In the genomic region with DNA sequence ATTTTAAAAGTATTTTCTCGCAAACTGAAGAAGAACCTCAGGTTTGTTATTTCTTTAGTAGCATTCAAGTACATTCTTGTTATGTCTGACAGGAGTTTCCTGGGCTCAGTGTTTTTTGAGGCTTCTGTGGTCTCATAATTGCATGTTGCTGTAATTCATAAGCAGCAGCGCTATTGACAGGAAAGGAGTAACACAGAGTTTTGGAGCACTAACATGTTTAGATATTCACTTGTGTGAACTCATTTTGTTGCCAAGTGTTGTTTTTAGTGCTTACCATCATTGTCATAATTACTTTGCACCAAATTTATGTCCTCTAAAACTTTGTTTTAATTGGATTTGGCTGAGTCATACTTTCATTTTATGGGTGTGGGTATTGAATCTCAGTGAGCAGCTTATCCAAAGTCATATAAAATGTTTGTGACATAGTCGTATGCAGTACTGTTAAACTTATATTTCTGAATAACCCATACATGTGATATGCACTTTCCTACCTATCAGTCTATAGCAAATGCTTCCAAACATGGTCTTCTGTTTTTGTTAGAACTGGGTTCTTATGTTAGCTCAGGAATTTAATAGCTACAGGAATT, we compare ENCODE assay signal across 24 cellular contexts.
DNase-seq lines count a peak whose midpoint lies in the region; ATAC-seq, FAIRE-seq and TF ChIP-seq lines count a peak whose summit lies in the region.
"Had no signal": no experiment of that assay in that cellular context is flagged by ENCODE, and none has a peak within 500 bp of the region (broad histone marks: within the 10 kb centered on the region; RNA-seq: fewer than 3 reads in every experiment).

No MANE protein-coding gene starts in this region.

- H3K4me2 ChIP-seq in mammary epithelial cell (ENCODE audit: insufficient read depth, low read depth, low read length) (peak overlapping the region; percentile 86), osteoblast (ENCODE audit: insufficient read depth, low read length) (peak overlapping the region; percentile 88)

- intact Hi-C loops in mammary epithelial cell (cut with micrococcal nuclease) (no loop called here), upper lobe of right lung (cut with DNase I) (no loop called here)

- H3K27ac ChIP-seq in mammary epithelial cell (ENCODE audit: insufficient read depth, low read depth, low read length) (no peak overlapping the region), osteoblast (ENCODE audit: low read depth, low read length) (peak overlapping the region; percentile 13), upper lobe of right lung (no peak overlapping the region)
- H3K27ac ChIP-seq: coronary artery, thoracic aorta had no signal

- no peak for TF ChIP-seq POLR2A in GM12892 (IDR thresholded peaks at IDR 0.05; ENCODE audit: low read depth, low read length)

- peak; percentile 61 for FAIRE-seq in GM12892 (lab: Jason Lieb, UNC)
- FAIRE-seq: D721Med had no signal

- H4K20me1 ChIP-seq in mammary epithelial cell (ENCODE audit: insufficient read depth, low read length) (no peaks in the 10 kb centered on the region), osteoblast (ENCODE audit: insufficient read depth, low read length) (no peaks in the 10 kb centered on the region)

- 32% methylated on average over 3 of the region's 3 CpGs for WGBS in mammary epithelial cell (ENCODE audit: low coverage, missing lambda C conversion rate)

- H3K9me3 ChIP-seq in mammary epithelial cell (replicated peaks; ENCODE audit: insufficient read depth, low read length) (no peaks in the 10 kb centered on the region), osteoblast (ENCODE audit: low read depth, low read length) (no peaks in the 10 kb centered on the region), upper lobe of right lung (peaks cover 3% of the 10 kb centered on the region)
- H3K9me3 ChIP-seq: BE2C, thoracic aorta had no signal

- H3K36me3 ChIP-seq in mammary epithelial cell (ENCODE audit: insufficient read depth, low read length) (no peaks in the 10 kb centered on the region), osteoblast (ENCODE audit: insufficient read depth, low read length) (no peaks in the 10 kb centered on the region), upper lobe of right lung (no peaks in the 10 kb centered on the region)
- H3K36me3 ChIP-seq: BE2C, thoracic aorta had no signal

- CTCF ChIA-PET in mammary epithelial cell (lab: Charles Lee; ENCODE audit: low non-redundant PET): no interaction called here

- peaks cover 6% of the 10 kb centered on the region for H3K4me1 ChIP-seq in mammary epithelial cell (ENCODE audit: insufficient read depth, low read length)
- H3K4me1 ChIP-seq in osteoblast (ENCODE audit: insufficient read depth, low read length): peaks cover 21% of the 10 kb centered on the region
- no peaks in the 10 kb centered on the region for H3K4me1 ChIP-seq in upper lobe of right lung
- H3K4me1 ChIP-seq: BE2C had no signal

- no peak for TF ChIP-seq CTCF in mammary epithelial cell (conservative IDR thresholded peaks at IDR 0.05 in 1 of 2, IDR thresholded peaks at IDR 0.05 in 1 of 2; ENCODE audit: extremely low read depth in 1 of 2, insufficient read depth in 1 of 2, low read depth in 1 of 2, low read length in 2 of 2)
- TF ChIP-seq CTCF in osteoblast (IDR thresholded peaks at IDR 0.05; ENCODE audit: extremely low read depth, low read depth, low read length): no peak
- TF ChIP-seq CTCF in upper lobe of right lung (IDR thresholded peaks at IDR 0.05): no peak

- DNase-seq in GM12892 (ENCODE audit: insufficient read length) (no peak), MV-4-11 (lab: John Stamatoyannopoulos, UW) (peak; percentile 23), mammary epithelial cell (peak; percentile 74), osteoblast (ENCODE audit: insufficient read length, low spot score, missing footprints) (no peak), upper lobe of right lung (no peak), T-helper 1 cell (no peak), NCI-H82 treated with DMSO at 0.1 percent for 48 hours (lab: John Stamatoyannopoulos, UW; ENCODE audit: unreplicated experiment) (no peak)
- DNase-seq: activated CD4-positive, CD25-positive, alpha-beta regulatory T cell treated with anti-CD3 and anti-CD28 coated beads, Interleukin-2, amount 50 U/mL, for 72 hours; activated effector memory CD4-positive, alpha-beta T cell treated with anti-CD3 and anti-CD28 coated beads, Interleukin-2, amount 50 U/mL, for 16 hours; BE2C; erythroblast; GF-D8; H9; hippocampal formation; midbrain; NCI-H1105 treated with DMSO at 0.1 percent for 48 hours; NK-92 treated with Interleukin-12 subunit alpha and Interleukin-12 subunit beta, amount 100 ng/mL, for 24 hours; nucleus accumbens; stimulated activated CD4-positive, alpha-beta T cell treated with anti-CD3 and anti-CD28 coated beads, Interleukin-4, amount 100 ng/mL, for 4 hours had no signal

- BruUV-seq in mammary epithelial cell (replicated peaks; lab: Mats Ljungman, UMichigan): no TSS peak

- dilution Hi-C loops in mammary epithelial cell (cut with HindIII; ENCODE audit: low sequenced_read_pairs): no loop called here

- H3K9ac ChIP-seq in mammary epithelial cell (ENCODE audit: insufficient read depth, low read length): no peak overlapping the region

- ATAC-seq in upper lobe of right lung (no peak), HG03025 (IDR thresholded peaks at IDR 0.05; ENCODE audit: low FRiP score, unreplicated experiment) (no peak)
- ATAC-seq: Right ventricle myocardium inferior had no signal

- H2AFZ ChIP-seq in mammary epithelial cell (ENCODE audit: low read depth, low read length) (peak overlapping the region; percentile 83), osteoblast (ENCODE audit: low read length) (peak overlapping the region; percentile 67)

- in situ Hi-C loops in mammary epithelial cell (cut with MboI; ENCODE audit: low sequenced_read_pairs in 2 of 2): no loop called here

- H3K27me3 ChIP-seq in mammary epithelial cell (ENCODE audit: insufficient read depth, low read length) (no peaks in the 10 kb centered on the region), osteoblast (ENCODE audit: insufficient read depth, low read length) (no peaks in the 10 kb centered on the region), upper lobe of right lung (no peaks in the 10 kb centered on the region)
- H3K27me3 ChIP-seq: BE2C had no signal

- H3K79me2 ChIP-seq in mammary epithelial cell (ENCODE audit: insufficient read depth, low read length) (no peaks in the 10 kb centered on the region), osteoblast (ENCODE audit: insufficient read depth, low read length) (no peaks in the 10 kb centered on the region)

- H3K4me3 ChIP-seq in mammary epithelial cell (replicated peaks in 1 of 3; ENCODE audit: insufficient read depth in 1 of 3, low read depth in 2 of 3, low read length in 3 of 3) (peak overlapping the region in 1 of 3 experiments; percentile 27), osteoblast (ENCODE audit: insufficient read depth, low read length) (peak overlapping the region; percentile 65), upper lobe of right lung (no peak overlapping the region)
- H3K4me3 ChIP-seq: coronary artery, thoracic aorta had no signal

Comparison
In these comparisons a context has a peak if more than half of its experiments do, and no peak if none do; other contexts are left out.
1. DNase-seq: peak in MV-4-11 (single experiment) and mammary epithelial cell (single experiment); none in GM12892 (single experiment), osteoblast (single experiment), upper lobe of right lung (single experiment), T-helper 1 cell (0 of 5) and NCI-H82 treated with DMSO at 0.1 percent for 48 hours (single experiment).